In the genomic region with DNA sequence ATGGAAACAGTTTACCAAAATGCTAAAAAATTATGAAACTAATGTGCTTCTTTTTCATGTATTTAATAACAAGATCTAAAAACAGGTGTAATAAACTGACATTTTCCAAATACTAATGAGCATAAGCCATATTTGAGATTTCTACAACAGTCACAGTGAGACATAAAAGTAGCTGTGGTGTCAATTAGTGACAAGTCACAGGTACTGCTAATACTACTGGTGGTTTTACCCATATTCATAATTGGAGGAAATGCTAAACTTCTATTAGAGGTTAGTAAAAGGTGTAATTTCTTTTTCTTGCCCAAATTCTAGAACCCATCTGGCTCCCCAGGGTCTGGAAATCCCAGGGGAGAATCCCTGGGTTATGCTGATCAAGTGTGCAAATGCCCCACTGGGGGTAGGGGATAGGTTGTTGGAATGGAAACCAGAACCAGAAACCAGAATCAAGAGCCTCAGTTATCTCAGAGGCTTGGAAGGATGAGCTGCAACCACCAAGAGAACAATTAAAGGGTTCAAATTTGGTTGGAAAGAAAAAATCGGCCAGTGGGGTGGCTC, we compare ENCODE assay signal across 23 cellular contexts. TPM values are rescaled to one million over a fixed set of nuclear protein-coding genes. Genes with fewer than 3 reads are reported as not detected.
DNase-seq lines count a peak whose midpoint lies in the region; ATAC-seq and TF ChIP-seq lines count a peak whose summit lies in the region.
"Had no signal": no experiment of that assay in that cellular context is flagged by ENCODE, and none has a peak within 500 bp of the region (broad histone marks: within the 10 kb centered on the region; RNA-seq: fewer than 3 reads in every experiment).

No MANE protein-coding gene starts in this region.

- WGBS in body of pancreas, 2 donors, result 69 to 82% methylated on average over 1 of the region's 1 CpG

- intact Hi-C loops in left colon (cut with DNase I, micrococcal nuclease) (no loop called here), body of pancreas (cut with DNase I) (no loop called here)

- peak overlapping the region; percentile 25 for H3K27ac Mint-ChIP-seq in activated CD4-positive, alpha-beta T cell treated with anti-CD3 and anti-CD28 coated beads, Interleukin-2, amount 10 ng/mL, durations not matched to agents 7 days and 5 days

- DNase-seq in activated CD4-positive, alpha-beta T cell treated with anti-CD3 and anti-CD28 coated beads, Interleukin-2, amount 10 ng/mL, durations not matched to agents 7 days and 5 days, result no peak
- no peak for DNase-seq in activated CD4-positive, alpha-beta T cell treated with anti-CD3 and anti-CD28 coated beads, Interleukin-2, amount 50 U/mL, for 4 hours
- DNase-seq in RWPE1 (ENCODE audit: low spot score) (no peak), left colon (no peak), NCI-H1694 (lab: John Stamatoyannopoulos, UW) (no peak), body of pancreas (no peak)
- DNase-seq in stimulated activated naive CD8-positive, alpha-beta T cell treated with anti-CD3 and anti-CD28 coated beads, Interleukin-15, Interleukin-2, amounts not matched to agents 100 U/mL and 50 U/mL, for 24 hours, result no peak
- DNase-seq: ACHN; BE2C; C1 segment of cervical spinal cord; CD4-positive, CD25-positive, alpha-beta regulatory T cell; CD8-positive, alpha-beta memory T cell; COR-L47; DMS 273 treated with DMSO at 0.1 percent for 48 hours; DMS53; DND-41; EL; H9 had no signal

- H3K27ac ChIP-seq in RWPE1, result peak overlapping the region; percentile 33
- no peak overlapping the region for H3K27ac ChIP-seq in body of pancreas

- H3K9me3 Mint-ChIP-seq in activated CD4-positive, alpha-beta T cell treated with anti-CD3 and anti-CD28 coated beads, Interleukin-2, amount 10 ng/mL, durations not matched to agents 7 days and 5 days, result no peaks in the 10 kb centered on the region
- H3K9me3 Mint-ChIP-seq: CD4-positive, CD25-positive, alpha-beta regulatory T cell; CD8-positive, alpha-beta memory T cell; H9; IgD-negative memory B cell had no signal

- no peaks in the 10 kb centered on the region for H3K4me1 ChIP-seq in body of pancreas
- H3K4me1 ChIP-seq: BE2C had no signal

- ATAC-seq in left colon (peak; percentile 6), body of pancreas (no peak), GM21360 (IDR thresholded peaks at IDR 0.05; ENCODE audit: unreplicated experiment) (no peak)
- peak; percentile 19 for ATAC-seq in stimulated activated naive CD8-positive, alpha-beta T cell treated with anti-CD3 and anti-CD28 coated beads, Interleukin-15, Interleukin-2, amounts not matched to agents 100 U/mL and 50 U/mL, for 24 hours
- ATAC-seq: HepG2 had no signal

- no peak overlapping the region for H3K4me3 Mint-ChIP-seq in activated CD4-positive, alpha-beta T cell treated with anti-CD3 and anti-CD28 coated beads, Interleukin-2, amount 10 ng/mL, durations not matched to agents 7 days and 5 days
- H3K4me3 Mint-ChIP-seq: CD4-positive, CD25-positive, alpha-beta regulatory T cell; CD8-positive, alpha-beta memory T cell; H9 had no signal

- no peak overlapping the region for H3K4me3 ChIP-seq in body of pancreas

- peaks cover 15 to 20% of the 10 kb centered on the region in 2 donors for H3K36me3 ChIP-seq in body of pancreas (replicated peaks in 1 of 2; ENCODE audit: insufficient read depth in 1 of 2, low read depth in 2 of 2)
- H3K36me3 ChIP-seq: BE2C had no signal

- TF ChIP-seq CTCF in RWPE1 (conservative IDR thresholded peaks at IDR 0.05; ENCODE audit: low read depth) (no peak), body of pancreas (IDR thresholded peaks at IDR 0.05) (no peak)

- H3K27me3 Mint-ChIP-seq in activated CD4-positive, alpha-beta T cell treated with anti-CD3 and anti-CD28 coated beads, Interleukin-2, amount 10 ng/mL, durations not matched to agents 7 days and 5 days, result no peaks in the 10 kb centered on the region
- H3K27me3 Mint-ChIP-seq: CD8-positive, alpha-beta memory T cell; IgD-negative memory B cell had no signal

- H3K9me3 ChIP-seq in body of pancreas, result no peaks in the 10 kb centered on the region
- H3K9me3 ChIP-seq: BE2C had no signal

- POLR2A ChIA-PET in activated CD4-positive, alpha-beta T cell treated with anti-CD3 and anti-CD28 coated beads, Interleukin-2, amount 10 ng/mL, durations not matched to agents 7 days and 5 days (lab: Charles Lee), result no interaction called here
- POLR2A ChIA-PET in RWPE1 (lab: Yijun Ruan, JAX; ENCODE audit: low non-redundant PET), result no interaction called here

- peaks cover 9% of the 10 kb centered on the region for H3K4me1 Mint-ChIP-seq in activated CD4-positive, alpha-beta T cell treated with anti-CD3 and anti-CD28 coated beads, Interleukin-2, amount 10 ng/mL, durations not matched to agents 7 days and 5 days
- H3K4me1 Mint-ChIP-seq: CD8-positive, alpha-beta memory T cell had no signal

- no peaks in the 10 kb centered on the region for H3K36me3 Mint-ChIP-seq in activated CD4-positive, alpha-beta T cell treated with anti-CD3 and anti-CD28 coated beads, Interleukin-2, amount 10 ng/mL, durations not matched to agents 7 days and 5 days (ENCODE audit: low read depth)
- H3K36me3 Mint-ChIP-seq: IgD-negative memory B cell had no signal

- no peak for TF ChIP-seq POLR2A in body of pancreas (IDR thresholded peaks at IDR 0.05)

- CTCF ChIA-PET in activated CD4-positive, alpha-beta T cell treated with anti-CD3 and anti-CD28 coated beads, Interleukin-2, amount 10 ng/mL, durations not matched to agents 7 days and 5 days (lab: Charles Lee), result interaction anchor here (0.8 kb wide), 1 partner anchor 186 kb away, joined by 3 read pairs; no protein-coding TSS in a partner anchor
- CTCF ChIA-PET in RWPE1 (lab: Yijun Ruan, JAX), result interaction anchor here (0.6 kb wide), 1 partner anchor 163 kb away, joined by 4 read pairs; no protein-coding TSS in a partner anchor

- H3K27me3 ChIP-seq in body of pancreas, result no peaks in the 10 kb centered on the region
- H3K27me3 ChIP-seq: BE2C had no signal

RNA-seq across cellular contexts. Expression of a gene that starts 7.1 kb away (rescaled TPM):
- total RNA-seq in activated CD4-positive, alpha-beta T cell treated with anti-CD3 and anti-CD28 coated beads, Interleukin-2, amount 10 ng/mL, durations not matched to agents 7 days and 5 days, result 10 to 100 TPM; 28.5 to 34.1 TPM
- total RNA-seq in left colon (10 to 100 TPM; 18.3 to 34.4 TPM), body of pancreas (10 to 100 TPM in 1 of 2 donors, under 1 TPM in 1; 0.66 to 27.2 TPM)

RNA-seq across cellular contexts. Expression of a gene that starts 13.1 kb away (rescaled TPM):
- 10 to 100 TPM; 34.3 to 40.2 TPM for total RNA-seq in activated CD4-positive, alpha-beta T cell treated with anti-CD3 and anti-CD28 coated beads, Interleukin-2, amount 10 ng/mL, durations not matched to agents 7 days and 5 days
- total RNA-seq in left colon (10 to 100 TPM; 17.7 to 34.8 TPM), body of pancreas (10 to 100 TPM; 16.6 to 29.7 TPM)

RNA-seq across cellular contexts. Expression of a gene that starts 16.6 kb away (rescaled TPM):
- total RNA-seq in activated CD4-positive, alpha-beta T cell treated with anti-CD3 and anti-CD28 coated beads, Interleukin-2, amount 10 ng/mL, durations not matched to agents 7 days and 5 days, result 1 to 10 TPM; 4.5 to 5.6 TPM
- 100 to 1,000 TPM; 297 to 333 TPM for total RNA-seq in left colon
- total RNA-seq in body of pancreas, result 10 to 100 TPM; 90.3 to 97.3 TPM

RNA-seq across cellular contexts. Expression of a gene that starts 31.0 kb away (rescaled TPM):
- total RNA-seq in activated CD4-positive, alpha-beta T cell treated with anti-CD3 and anti-CD28 coated beads, Interleukin-2, amount 10 ng/mL, durations not matched to agents 7 days and 5 days, result not detected
- total RNA-seq in left colon, result not detected
- 1 to 10 TPM in 1 of 2 donors, not detected in 1; 5.2 TPM for total RNA-seq in body of pancreas
- total RNA-seq: CD4-positive, CD25-positive, alpha-beta regulatory T cell; CD8-positive, alpha-beta memory T cell; G401; H1; H9; HepG2 had no signal

RNA-seq across cellular contexts. Expression of a gene that starts 39.8 kb away (rescaled TPM):
- total RNA-seq in activated CD4-positive, alpha-beta T cell treated with anti-CD3 and anti-CD28 coated beads, Interleukin-2, amount 10 ng/mL, durations not matched to agents 7 days and 5 days, result not detected
- total RNA-seq in left colon (not detected), body of pancreas (under 1 TPM; under 0.01 to 0.52 TPM)
- total RNA-seq: CD4-positive, CD25-positive, alpha-beta regulatory T cell; CD8-positive, alpha-beta memory T cell; G401; HepG2 had no signal

Comparison
In these comparisons a context has a peak if more than half of its experiments do, and no peak if none do; other contexts are left out.
1. ATAC-seq: peak in left colon (single experiment) and stimulated activated naive CD8-positive, alpha-beta T cell treated with anti-CD3 and anti-CD28 coated beads, Interleukin-15, Interleukin-2, amounts not matched to agents 100 U/mL and 50 U/mL, for 24 hours (single experiment); none in body of pancreas (single experiment) and GM21360 (single experiment).
2. RNA of a gene that starts 16.6 kb away (total RNA-seq): 297 to 333 TPM in left colon and 90.3 to 97.3 TPM in body of pancreas; 4.5 to 5.6 TPM in activated CD4-positive, alpha-beta T cell treated with anti-CD3 and anti-CD28 coated beads, Interleukin-2, amount 10 ng/mL, durations not matched to agents 7 days and 5 days; every median in the first group is over 10 times any median in the second.